8 cellular contexts compared by ENCODE assay signal in the genomic region with DNA sequence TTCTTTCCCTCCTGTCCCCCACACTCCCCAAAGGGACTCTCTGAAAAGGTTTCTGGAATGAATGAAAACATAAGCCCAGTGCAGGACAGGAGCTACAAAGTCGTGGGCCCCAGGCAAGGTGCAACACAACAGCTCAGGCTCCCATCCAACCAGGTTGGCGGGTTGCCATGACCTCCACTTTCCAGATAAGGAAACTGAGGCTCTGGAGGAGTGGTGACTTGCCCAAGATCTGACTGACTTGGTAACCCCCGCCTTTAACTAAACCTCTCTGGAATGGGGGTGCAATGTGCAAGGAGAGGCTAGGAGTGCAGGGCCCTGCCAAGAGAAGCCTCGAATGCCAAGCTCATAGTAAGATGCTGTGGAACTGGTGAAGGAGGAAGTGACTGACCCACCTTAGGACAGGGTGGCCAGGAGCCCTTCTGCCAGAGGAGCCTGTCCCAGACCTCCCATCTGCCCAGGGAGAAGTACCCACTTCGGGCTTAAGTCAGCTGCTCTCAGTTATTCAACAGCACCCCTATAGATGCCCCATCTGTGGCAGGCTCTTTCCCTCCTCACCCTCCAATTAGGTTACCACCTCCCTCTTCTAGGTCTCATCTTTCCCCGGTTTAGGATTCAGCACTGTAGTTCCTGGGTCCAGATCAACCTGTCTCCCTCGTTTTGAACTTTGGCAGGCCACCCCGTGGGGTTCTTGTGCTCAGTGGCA. TPM values are rescaled to one million over a fixed set of nuclear protein-coding genes. Genes with fewer than 3 reads are reported as not detected.
A peak's percentile ranks its signal among the peaks of the same experiment; 100 is the strongest.
DNase-seq lines count a peak whose midpoint lies in the region; ATAC-seq and TF ChIP-seq lines count a peak whose summit lies in the region.

No MANE protein-coding gene starts in this region.

- H3K9me3 ChIP-seq in OCI-LY3 (ENCODE audit: insufficient read depth, low read length) = no peaks in the 10 kb centered on the region
- H3K9me3 ChIP-seq in duodenal mucosa (ENCODE audit: control insufficient read depth in 1 of 2, low read length in 2 of 2) = no peaks in the 10 kb centered on the region
- H3K9me3 ChIP-seq in neural progenitor cell (ENCODE audit: low read depth) = no peaks in the 10 kb centered on the region

- H3K4me3 ChIP-seq in OCI-LY3 (ENCODE audit: low read length) = peak overlapping the region; percentile 93
- H3K4me3 ChIP-seq in duodenal mucosa (ENCODE audit: low read depth in 1 of 2, low read length in 2 of 2) = peak overlapping the region; percentile 84 to 86
- H3K4me3 ChIP-seq in neural progenitor cell = no peak overlapping the region

- H3K9ac ChIP-seq in OCI-LY3 (ENCODE audit: low read length) (peak overlapping the region; percentile 88), duodenal mucosa (ENCODE audit: low read depth in 1 of 2, low read length in 2 of 2) (peak overlapping the region; percentile 82 to 98), neural progenitor cell (no peak overlapping the region)

- H3K9me3 Mint-ChIP-seq in CD14-positive monocyte (peaks cover 0 to 9% (median 3%) of the 10 kb centered on the region in 7 donors), neural progenitor cell (no peaks in the 10 kb centered on the region)

- intact Hi-C loops in CD14-positive monocyte (cut with micrococcal nuclease) = no loop called here

- no peaks in the 10 kb centered on the region for H4K20me1 ChIP-seq in OCI-LY3 (ENCODE audit: insufficient read depth, low read length)
- H4K20me1 ChIP-seq in neural progenitor cell (ENCODE audit: low read depth) = peaks cover 23% of the 10 kb centered on the region

- H3K4me1 Mint-ChIP-seq in CD14-positive monocyte (peaks cover 33% of the 10 kb centered on the region), neural progenitor cell (peaks cover 41% of the 10 kb centered on the region)

- H3K27ac Mint-ChIP-seq in CD14-positive monocyte (peak overlapping the region; percentile 80 to 94 (median 92)), neural progenitor cell (no peak overlapping the region)

- H3K27me3 Mint-ChIP-seq in CD14-positive monocyte (ENCODE audit: low read depth in 3 of 3) (peaks cover 0 to 3% (median 0%) of the 10 kb centered on the region in 3 donors), neural progenitor cell (ENCODE audit: insufficient read depth, low read depth) (peaks cover 16% of the 10 kb centered on the region)

- H3K27me3 ChIP-seq in OCI-LY3 (ENCODE audit: low read depth, low read length) (no peaks in the 10 kb centered on the region), duodenal mucosa (ENCODE audit: control insufficient read depth in 1 of 2, insufficient read depth in 2 of 2, low read length in 2 of 2) (no peaks in the 10 kb centered on the region), neural progenitor cell (no peaks in the 10 kb centered on the region)

- H3K4me1 ChIP-seq in OCI-LY3 (ENCODE audit: low read length) = peaks cover 18% of the 10 kb centered on the region
- H3K4me1 ChIP-seq in duodenal mucosa (ENCODE audit: control insufficient read depth in 1 of 2, insufficient read depth in 2 of 2, low read length in 2 of 2) = peaks cover 24 to 27% of the 10 kb centered on the region in 2 donors
- peaks cover 32% of the 10 kb centered on the region for H3K4me1 ChIP-seq in neural progenitor cell

- H3K36me3 ChIP-seq in OCI-LY3 (replicated peaks; ENCODE audit: low read depth, low read length) = peaks cover 13% of the 10 kb centered on the region
- H3K36me3 ChIP-seq in duodenal mucosa (ENCODE audit: control insufficient read depth in 1 of 2, insufficient read depth in 2 of 2, low read length in 2 of 2) = peaks cover 11 to 21% of the 10 kb centered on the region in 2 donors
- H3K36me3 ChIP-seq in neural progenitor cell = peaks cover 16% of the 10 kb centered on the region

- peaks cover 23% of the 10 kb centered on the region for H3F3A ChIP-seq in neural progenitor cell (ENCODE audit: low read depth)

- TF ChIP-seq CTCF in CD14-positive monocyte (IDR thresholded peaks at IDR 0.05) (no peak), OCI-LY3 (IDR thresholded peaks at IDR 0.05; ENCODE audit: low read depth, low read length) (no peak), neural progenitor cell (IDR thresholded peaks at IDR 0.05) (no peak)

- H3K27ac ChIP-seq in OCI-LY3 (ENCODE audit: low read length) (no peak overlapping the region), duodenal mucosa (ENCODE audit: low read depth, low read length) (peak overlapping the region; percentile 74), neural progenitor cell (no peak overlapping the region)

- H3K79me2 ChIP-seq in OCI-LY3 (ENCODE audit: low read length) (peaks cover 24% of the 10 kb centered on the region), neural progenitor cell (ENCODE audit: low read depth) (peaks cover 39% of the 10 kb centered on the region)

- DNase-seq in CD14-positive monocyte (ENCODE audit: low spot score) (no peak), neural progenitor cell (ENCODE audit: low spot score) (no peak), NAMALWA (ENCODE audit: low spot score) (no peak), NCI-H510A treated with DMSO at 0.1 percent for 48 hours (lab: John Stamatoyannopoulos, UW) (no peak)

- H3K4me3 Mint-ChIP-seq in CD14-positive monocyte (peak overlapping the region; percentile 90 to 92), neural progenitor cell (peak overlapping the region; percentile 97)

- ATAC-seq in GM18517 (IDR thresholded peaks at IDR 0.05; ENCODE audit: unreplicated experiment) = no peak
- ATAC-seq in GM18511 (IDR thresholded peaks at IDR 0.05; ENCODE audit: unreplicated experiment) = no peak

- peaks cover 14 to 23% of the 10 kb centered on the region in 2 donors for H3K36me3 Mint-ChIP-seq in CD14-positive monocyte
- peaks cover 14% of the 10 kb centered on the region for H3K36me3 Mint-ChIP-seq in neural progenitor cell

- H3K4me2 ChIP-seq in OCI-LY3 (ENCODE audit: low read length) (peak overlapping the region; percentile 97), neural progenitor cell (no peak overlapping the region)

- H2AFZ ChIP-seq in OCI-LY3 (ENCODE audit: low read depth, low read length) (no peak overlapping the region), neural progenitor cell (replicated peaks) (no peak overlapping the region)

RNA-seq across cellular contexts. Expression of gene TNNC1, which starts 0.5 kb away (rescaled TPM):
- not detected for polyA plus RNA-seq in CD14-positive monocyte
- total RNA-seq in neural progenitor cell (ENCODE audit: low replicate concordance) = 0.67 and 5.8 TPM in 2 replicates

RNA-seq across cellular contexts. Expression of gene NISCH, which starts 1.0 kb away (rescaled TPM):
- polyA plus RNA-seq in CD14-positive monocyte = 10 to 100 TPM in 1 of 2 donors, 1 to 10 TPM in 1; 9.7 to 13.1 TPM
- 80.5 and 146 TPM in 2 replicates for total RNA-seq in neural progenitor cell (ENCODE audit: low replicate concordance)

RNA-seq across cellular contexts. Expression of gene SEMA3G, which starts 9.5 kb away (rescaled TPM):
- not detected for polyA plus RNA-seq in CD14-positive monocyte
- total RNA-seq in neural progenitor cell (ENCODE audit: low replicate concordance) = 0.79 and 3.4 TPM in 2 replicates

RNA-seq across cellular contexts. Expression of gene STAB1, which starts 40.8 kb away (rescaled TPM):
- polyA plus RNA-seq in CD14-positive monocyte = 10 to 100 TPM in 1 of 2 donors, 1 to 10 TPM in 1; 3.8 to 15.8 TPM
- 0.06 TPM in 1 of 2 replicates, not detected in the other for total RNA-seq in neural progenitor cell (ENCODE audit: low replicate concordance)

RNA-seq across cellular contexts. Expression of gene PHF7, which starts 43.9 kb away (rescaled TPM):
- polyA plus RNA-seq in CD14-positive monocyte = 1 to 10 TPM; 3.3 to 6.2 TPM
- total RNA-seq in neural progenitor cell (ENCODE audit: low replicate concordance) = 9.9 and 13.0 TPM in 2 replicates
